30 cellular contexts compared by ENCODE assay signal in the genomic region with DNA sequence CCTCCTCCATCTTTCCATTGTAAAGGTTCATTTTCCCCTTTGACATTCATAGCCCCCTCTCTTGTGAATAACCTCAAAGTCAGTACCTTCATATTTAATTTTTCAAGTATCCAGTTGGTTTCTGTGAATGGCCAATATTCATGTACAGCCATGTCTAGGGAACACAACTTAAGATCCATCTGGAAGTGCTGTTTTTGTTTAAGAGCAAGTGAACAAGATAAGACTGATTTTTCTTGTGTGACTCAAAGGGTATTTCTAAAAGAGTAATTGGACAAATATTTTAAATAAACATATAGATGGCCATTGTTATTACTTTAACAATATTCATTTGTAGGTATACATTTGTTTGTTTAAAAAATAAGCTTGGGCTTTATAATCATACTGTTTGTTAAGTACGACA.
DNase-seq lines count a peak whose midpoint lies in the region; ATAC-seq and TF ChIP-seq lines count a peak whose summit lies in the region.
"Had no signal": no experiment of that assay in that cellular context is flagged by ENCODE, and none has a peak within 500 bp of the region (broad histone marks: within the 10 kb centered on the region; RNA-seq: fewer than 3 reads in every experiment).

No MANE protein-coding gene starts in this region.

- H3K4me3 Mint-ChIP-seq in natural killer cell treated with Interleukin-12 subunit alpha and Interleukin-12 subunit beta and Interleukin-15 and Interleukin-18, amount 100 ng/mL, for 72 hours = peak overlapping the region; percentile 43
- H3K4me3 Mint-ChIP-seq in natural killer cell = no peak overlapping the region
- no peak overlapping the region for H3K4me3 Mint-ChIP-seq in central memory CD8-positive, alpha-beta T cell
- no peak overlapping the region for H3K4me3 Mint-ChIP-seq in stimulated activated memory B cell treated with anti-CD40 and anti-IgM and Interleukin-4, amounts not matched to agents 10 μg/mL and 1 μg/mL and 100 μg/mL, for 72 hours
- H3K4me3 Mint-ChIP-seq: endodermal cell had no signal

- H3K9ac ChIP-seq in SK-N-MC (ENCODE audit: insufficient read length) = no peak overlapping the region
- H3K9ac ChIP-seq: BLaER1 treated with 17β-estradiol and CSF1 and Interleukin-3, amounts not matched to agents 10 nM and 100 nM; KMS-11 had no signal

- H3K36me3 Mint-ChIP-seq in natural killer cell treated with Interleukin-12 subunit alpha and Interleukin-12 subunit beta and Interleukin-15 and Interleukin-18, amount 100 ng/mL, for 72 hours = peaks cover 15% of the 10 kb centered on the region
- peaks cover 1% of the 10 kb centered on the region for H3K36me3 Mint-ChIP-seq in natural killer cell
- H3K36me3 Mint-ChIP-seq in central memory CD8-positive, alpha-beta T cell (ENCODE audit: insufficient read depth) = peaks cover 41% of the 10 kb centered on the region
- H3K36me3 Mint-ChIP-seq in stimulated activated memory B cell treated with anti-CD40 and anti-IgM and Interleukin-4, amounts not matched to agents 10 μg/mL and 1 μg/mL and 100 μg/mL, for 72 hours = peaks cover 37% of the 10 kb centered on the region

- H3K4me1 Mint-ChIP-seq in natural killer cell treated with Interleukin-12 subunit alpha and Interleukin-12 subunit beta and Interleukin-15 and Interleukin-18, amount 100 ng/mL, for 72 hours (ENCODE audit: low read depth in 2 of 2) = peaks cover 40 to 57% of the 10 kb centered on the region in 2 donors
- H3K4me1 Mint-ChIP-seq in natural killer cell = peaks cover 26 to 44% of the 10 kb centered on the region in 2 donors
- H3K4me1 Mint-ChIP-seq in central memory CD8-positive, alpha-beta T cell = peaks cover 71% of the 10 kb centered on the region
- peaks cover 73% of the 10 kb centered on the region for H3K4me1 Mint-ChIP-seq in stimulated activated memory B cell treated with anti-CD40 and anti-IgM and Interleukin-4, amounts not matched to agents 10 μg/mL and 1 μg/mL and 100 μg/mL, for 72 hours

- H3K9me3 Mint-ChIP-seq in natural killer cell treated with Interleukin-12 subunit alpha and Interleukin-12 subunit beta and Interleukin-15 and Interleukin-18, amount 100 ng/mL, for 72 hours = no peaks in the 10 kb centered on the region
- H3K9me3 Mint-ChIP-seq in natural killer cell = no peaks in the 10 kb centered on the region
- H3K9me3 Mint-ChIP-seq in central memory CD8-positive, alpha-beta T cell = no peaks in the 10 kb centered on the region
- no peaks in the 10 kb centered on the region for H3K9me3 Mint-ChIP-seq in stimulated activated memory B cell treated with anti-CD40 and anti-IgM and Interleukin-4, amounts not matched to agents 10 μg/mL and 1 μg/mL and 100 μg/mL, for 72 hours
- H3K9me3 Mint-ChIP-seq: endodermal cell had no signal

- H3K9me3 ChIP-seq in SK-N-MC (ENCODE audit: low read depth, low read length) = no peaks in the 10 kb centered on the region
- H3K9me3 ChIP-seq: breast epithelium, colonic mucosa, esophagus squamous epithelium, gastrocnemius medialis, suprapubic skin had no signal

- TF ChIP-seq CTCF in natural killer cell (IDR thresholded peaks at IDR 0.05) = no peak

- no peak for DNase-seq in natural killer cell treated with Interleukin-12 subunit alpha and Interleukin-12 subunit beta and Interleukin-15 and Interleukin-18, amount 100 ng/mL, for 72 hours (ENCODE audit: low spot score)
- DNase-seq in natural killer cell (no peak), SK-N-MC (ENCODE audit: low read depth, low spot score) (no peak), DMS79 treated with DMSO at 0.1 percent for 48 hours (lab: John Stamatoyannopoulos, UW) (no peak), DMS53 (lab: John Stamatoyannopoulos, UW) (no peak), NCI-H1436 treated with DMSO at 0.1 percent for 48 hours (lab: John Stamatoyannopoulos, UW) (no peak)
- DNase-seq in central memory CD8-positive, alpha-beta T cell (ENCODE audit: low spot score in 2 of 2) = no peak
- DNase-seq: activated CD4-positive, alpha-beta T cell treated with anti-CD3 and anti-CD28 coated beads, Interleukin-2, amount 50 U/mL, for 1 hour; activated CD8-positive, alpha-beta memory T cell treated with anti-CD3 and anti-CD28 coated beads, Interleukin-2, amount 50 U/mL, for 48 hours; colonic mucosa; EL; endodermal cell; esophagus squamous epithelium; gastrocnemius medialis; left cardiac atrium; mammary epithelial cell; NCI-H146; NCI-H446 treated with DMSO at 0.1 percent for 48 hours; posterior cingulate gyrus; right cardiac atrium; T-helper 9 cell had no signal

- H3K4me3 ChIP-seq in SK-N-MC = no peak overlapping the region
- H3K4me3 ChIP-seq: BLaER1 treated with 17β-estradiol and CSF1 and Interleukin-3, amounts not matched to agents 10 nM and 100 nM; breast epithelium; colonic mucosa; esophagus squamous epithelium; gastrocnemius medialis; GM12878; suprapubic skin had no signal

- H3K27me3 Mint-ChIP-seq in natural killer cell treated with Interleukin-12 subunit alpha and Interleukin-12 subunit beta and Interleukin-15 and Interleukin-18, amount 100 ng/mL, for 72 hours = peaks cover 0 to 3% of the 10 kb centered on the region in 2 donors
- no peaks in the 10 kb centered on the region for H3K27me3 Mint-ChIP-seq in natural killer cell (ENCODE audit: low read depth in 2 of 2)
- H3K27me3 Mint-ChIP-seq in central memory CD8-positive, alpha-beta T cell = no peaks in the 10 kb centered on the region
- H3K27me3 Mint-ChIP-seq in stimulated activated memory B cell treated with anti-CD40 and anti-IgM and Interleukin-4, amounts not matched to agents 10 μg/mL and 1 μg/mL and 100 μg/mL, for 72 hours = no peaks in the 10 kb centered on the region

- H3K36me3 ChIP-seq in SK-N-MC (ENCODE audit: insufficient read depth, low read length) = no peaks in the 10 kb centered on the region
- H3K36me3 ChIP-seq: breast epithelium, gastrocnemius medialis had no signal

- ATAC-seq in natural killer cell treated with Interleukin-12 subunit alpha and Interleukin-12 subunit beta and Interleukin-15 and Interleukin-18, amount 100 ng/mL, for 72 hours = no peak
- ATAC-seq in natural killer cell = no peak
- ATAC-seq in central memory CD8-positive, alpha-beta T cell (replicated peaks; ENCODE audit: extremely low read depth, poor library complexity, severe bottlenecking) = no peak
- no peak for ATAC-seq in stimulated activated memory B cell treated with anti-CD40 and anti-IgM and Interleukin-4, amounts not matched to agents 10 μg/mL and 1 μg/mL and 100 μg/mL, for 72 hours
- ATAC-seq: gastrocnemius medialis, HCT116, left cardiac atrium, right cardiac atrium, Right ventricle myocardium inferior had no signal

- H3K27ac Mint-ChIP-seq in natural killer cell treated with Interleukin-12 subunit alpha and Interleukin-12 subunit beta and Interleukin-15 and Interleukin-18, amount 100 ng/mL, for 72 hours = peak overlapping the region; percentile 74 to 76
- H3K27ac Mint-ChIP-seq in natural killer cell = no peak overlapping the region
- H3K27ac Mint-ChIP-seq in central memory CD8-positive, alpha-beta T cell (ENCODE audit: low read depth) = peak overlapping the region; percentile 87
- peak overlapping the region; percentile 79 for H3K27ac Mint-ChIP-seq in stimulated activated memory B cell treated with anti-CD40 and anti-IgM and Interleukin-4, amounts not matched to agents 10 μg/mL and 1 μg/mL and 100 μg/mL, for 72 hours
- H3K27ac Mint-ChIP-seq: endodermal cell had no signal

- H3K27ac ChIP-seq in SK-N-MC = 0 out of 2 replicates have a peak overlapping the region, but pooled peaks have one; percentile 66
- H3K27ac ChIP-seq: BLaER1 treated with 17β-estradiol and CSF1 and Interleukin-3, amounts not matched to agents 10 nM and 100 nM; breast epithelium; colonic mucosa; esophagus squamous epithelium; gastrocnemius medialis; KMS-11; suprapubic skin; VCaP had no signal

- intact Hi-C loops in natural killer cell (cut with micrococcal nuclease) = loop anchor here (5.0 kb wide), 1 partner anchor 34 kb away; no protein-coding TSS in a partner anchor

Comparison
In these comparisons a context has a peak if more than half of its experiments do, and no peak if none do; other contexts are left out.
1. H3K27ac Mint-ChIP-seq: peak in natural killer cell treated with Interleukin-12 subunit alpha and Interleukin-12 subunit beta and Interleukin-15 and Interleukin-18, amount 100 ng/mL, for 72 hours (2 of 2), central memory CD8-positive, alpha-beta T cell (single experiment) and stimulated activated memory B cell treated with anti-CD40 and anti-IgM and Interleukin-4, amounts not matched to agents 10 μg/mL and 1 μg/mL and 100 μg/mL, for 72 hours (single experiment); none in natural killer cell (0 of 2).